21 cellular contexts compared by ENCODE assay signal in genomic region chr2:24588294-24588693, GRCh38.
"Had no signal": no experiment of that assay in that cellular context is flagged by ENCODE, and none has a peak within 500 bp of the region (broad histone marks: within the 10 kb centered on the region; RNA-seq: fewer than 3 reads in every experiment).

No MANE protein-coding gene starts in this region.

- ATAC-seq: activated CD4-positive, alpha-beta T cell treated with anti-CD3 and anti-CD28 coated beads for 36 hours; gastroesophageal sphincter; pancreas; right cardiac atrium; WTC11 had no signal

- H3K4me1 ChIP-seq: colonic mucosa, testis, uterus had no signal

- H3K27ac Mint-ChIP-seq: activated CD4-positive, alpha-beta memory T cell treated with anti-CD3 and anti-CD28 coated beads for 36 hours; activated CD4-positive, alpha-beta T cell treated with anti-CD3 and anti-CD28 coated beads for 36 hours; activated T-helper 2 cell treated with anti-CD3 and anti-CD28 coated beads, Interferon-gamma antibody, Interleukin-2, Interleukin-4, amounts not matched to agents 10 μg/mL and 5 μg/mL and 100 μg/mL, durations not matched to agents 14 hours and 24 hours and 36 hours; nephron; WTC11 had no signal

- H3K4me1 Mint-ChIP-seq: nephron had no signal

- H3K36me3 Mint-ChIP-seq: WTC11 had no signal

- H3K4me3 ChIP-seq: colonic mucosa, dorsolateral prefrontal cortex, gastroesophageal sphincter, lung, pancreas, testis, uterus had no signal

- H3K9me3 Mint-ChIP-seq: activated CD4-positive, alpha-beta memory T cell treated with anti-CD3 and anti-CD28 coated beads for 36 hours; activated T-helper 2 cell treated with anti-CD3 and anti-CD28 coated beads, Interferon-gamma antibody, Interleukin-2, Interleukin-4, amounts not matched to agents 10 μg/mL and 5 μg/mL and 100 μg/mL, durations not matched to agents 14 hours and 24 hours and 36 hours; nephron; WTC11 had no signal

- H3K9me3 ChIP-seq: colonic mucosa, gastroesophageal sphincter, pancreas, testis, uterus had no signal

- H3K36me3 ChIP-seq: colonic mucosa, pancreas, uterus had no signal

- DNase-seq: activated CD4-positive, alpha-beta memory T cell treated with anti-CD3 and anti-CD28 coated beads for 36 hours; activated CD4-positive, alpha-beta T cell treated with anti-CD3 and anti-CD28 coated beads for 36 hours; activated naive CD4-positive, alpha-beta T cell treated with Interleukin-2 at 50 U/mL for 16 hours; activated T-cell treated with anti-CD3 and anti-CD28 coated beads, Interleukin-2, amount 50 U/mL, for 1 hour; amygdala; colonic mucosa; dorsolateral prefrontal cortex; head of caudate nucleus; midbrain; pancreas; right cardiac atrium; stimulated activated CD4-positive, alpha-beta T cell treated with anti-CD3 and anti-CD28 coated beads, Interleukin-1b, Interleukin-23, amount 100 ng/mL, for 48 hours; T-helper 9 cell; testis; trophoblast cell; uterus had no signal

- H3K27me3 ChIP-seq: colonic mucosa, dorsolateral prefrontal cortex, gastroesophageal sphincter, pancreas, testis, uterus had no signal

- H3K27ac ChIP-seq: colonic mucosa, dorsolateral prefrontal cortex, gastroesophageal sphincter, pancreas, testis, uterus had no signal

- H3K27me3 Mint-ChIP-seq: activated CD4-positive, alpha-beta memory T cell treated with anti-CD3 and anti-CD28 coated beads for 36 hours; activated CD4-positive, alpha-beta T cell treated with anti-CD3 and anti-CD28 coated beads for 36 hours had no signal

- H3K4me3 Mint-ChIP-seq: activated CD4-positive, alpha-beta memory T cell treated with anti-CD3 and anti-CD28 coated beads for 36 hours; activated CD4-positive, alpha-beta T cell treated with anti-CD3 and anti-CD28 coated beads for 36 hours; nephron; WTC11 had no signal
